ENCODE assay signal across 16 cellular contexts in genomic region chr19:39136225-39136940, GRCh38. TPM values are rescaled to one million over a fixed set of nuclear protein-coding genes. Genes with fewer than 3 reads are reported as not detected.
DNase-seq lines count a peak whose midpoint lies in the region; ATAC-seq and TF ChIP-seq lines count a peak whose summit lies in the region.
"Had no signal": no experiment of that assay in that cellular context is flagged by ENCODE, and none has a peak within 500 bp of the region (broad histone marks: within the 10 kb centered on the region; RNA-seq: fewer than 3 reads in every experiment).

No MANE protein-coding gene starts in this region.

- 69 to 77% methylated on average over 11 to 12 of the region's 12 CpGs for WGBS in body of pancreas, 2 donors

- intact Hi-C loops in Right ventricle myocardium inferior (cut with DNase I): no loop called here
- intact Hi-C loops in cardiac septum (cut with DNase I): no loop called here
- intact Hi-C loops in body of pancreas (cut with DNase I): no loop called here
- intact Hi-C loops in mucosa of descending colon (cut with DNase I, micrococcal nuclease): no loop called here
- intact Hi-C loops in uterus (cut with DNase I; ENCODE audit: low total_unique reads): loop anchor here (10.0 kb wide), 1 partner anchor 1528 kb away; no protein-coding TSS in a partner anchor

- H3K4me1 ChIP-seq in body of pancreas (peaks cover 92% of the 10 kb centered on the region), mucosa of descending colon (ENCODE audit: low read depth) (peaks cover 38% of the 10 kb centered on the region), uterus (peaks cover 0 to 12% of the 10 kb centered on the region in 2 donors)

- DNase-seq in Right ventricle myocardium inferior (ENCODE audit: missing footprints) (peak; percentile 9), cardiac septum (ENCODE audit: low spot score) (no peak), body of pancreas (no peak), mucosa of descending colon (peak; percentile 87 to 95 (median 89)), uterus (no peak), NCI-H2171 treated with DMSO at 0.1 percent for 48 hours (lab: John Stamatoyannopoulos, UW) (no peak)
- no peak for DNase-seq in stimulated activated CD4-positive, alpha-beta T cell treated with anti-CD3 and anti-CD28 coated beads, Interleukin-4, amount 100 ng/mL, for 4 hours
- DNase-seq: activated naive CD4-positive, alpha-beta T cell treated with Interleukin-2 at 50 U/mL for 16 hours; NCI-H510A; stimulated activated CD4-positive, alpha-beta T cell treated with anti-CD3 and anti-CD28 coated beads, Interleukin-2, amount 100 ng/mL, for 24 hours; stimulated activated CD8-positive, alpha-beta memory T cell treated with anti-CD3 and anti-CD28 coated beads, Interleukin-4, amount 100 ng/mL, for 48 hours had no signal

- no peak for TF ChIP-seq CTCF in body of pancreas (IDR thresholded peaks at IDR 0.05)
- TF ChIP-seq CTCF in mucosa of descending colon (IDR thresholded peaks at IDR 0.05): no peak
- no peak for TF ChIP-seq CTCF in uterus (IDR thresholded peaks at IDR 0.05)

- no peaks in the 10 kb centered on the region for H3K9me3 ChIP-seq in body of pancreas
- no peaks in the 10 kb centered on the region for H3K9me3 ChIP-seq in mucosa of descending colon
- no peaks in the 10 kb centered on the region for H3K9me3 ChIP-seq in uterus

- H3K36me3 ChIP-seq in body of pancreas (replicated peaks in 1 of 2; ENCODE audit: insufficient read depth in 1 of 2, low read depth in 2 of 2): no peaks in the 10 kb centered on the region
- H3K36me3 ChIP-seq in mucosa of descending colon (ENCODE audit: low read depth): no peaks in the 10 kb centered on the region
- no peaks in the 10 kb centered on the region for H3K36me3 ChIP-seq in uterus

- H3K4me3 ChIP-seq in body of pancreas (no peak overlapping the region), mucosa of descending colon (no peak overlapping the region), uterus (no peak overlapping the region)
- H3K4me3 ChIP-seq: K562 had no signal

- ATAC-seq in Right ventricle myocardium inferior (peak; percentile 14), body of pancreas (no peak), mucosa of descending colon (peak; percentile 90), GM21360 (IDR thresholded peaks at IDR 0.05; ENCODE audit: unreplicated experiment) (no peak)
- ATAC-seq: K562 had no signal

- TF ChIP-seq POLR2A in body of pancreas (IDR thresholded peaks at IDR 0.05): no peak
- TF ChIP-seq POLR2A in uterus (IDR thresholded peaks at IDR 0.05): no peak

- peak overlapping the region in 3 of 4 donors; percentile 21 to 69 (median 54) for H3K27ac ChIP-seq in body of pancreas
- H3K27ac ChIP-seq in uterus: peak overlapping the region; percentile 18 to 24

- H3K27me3 ChIP-seq in body of pancreas (no peaks in the 10 kb centered on the region), uterus (no peaks in the 10 kb centered on the region)

RNA-seq across cellular contexts. Expression of gene PAK4, which starts 10.8 kb away (rescaled TPM):
- total RNA-seq in Right ventricle myocardium inferior: 16.2 TPM
- 18.6 TPM for total RNA-seq in cardiac septum
- total RNA-seq in body of pancreas: 10 to 100 TPM; 18.9 to 40.2 TPM
- total RNA-seq in mucosa of descending colon: 100 to 1,000 TPM in 1 of 3 donors, 10 to 100 TPM in 2; 54.4 to 116 (median 76.5) TPM
- 10 to 100 TPM in 3 of 4 donors, under 1 TPM in 1; 0.26 to 57.4 (median 24.3) TPM for total RNA-seq in uterus

RNA-seq across cellular contexts. Expression of gene ACP7, which starts 52.2 kb away (rescaled TPM):
- total RNA-seq in Right ventricle myocardium inferior (not detected), cardiac septum (not detected), body of pancreas (not detected), mucosa of descending colon (not detected), uterus (under 1 TPM in 1 of 4 donors, not detected in 3; 0.55 TPM)
- total RNA-seq: K562, myocyte, OCI-LY7, renal cortical epithelial cell had no signal

Comparison
In these comparisons a context has a peak if more than half of its experiments do, and no peak if none do; other contexts are left out.
1. DNase-seq: peak in Right ventricle myocardium inferior (single experiment) and mucosa of descending colon (3 of 3); none in cardiac septum (single experiment), body of pancreas (0 of 4), uterus (0 of 2), stimulated activated CD4-positive, alpha-beta T cell treated with anti-CD3 and anti-CD28 coated beads, Interleukin-4, amount 100 ng/mL, for 4 hours (0 of 2) and NCI-H2171 treated with DMSO at 0.1 percent for 48 hours (single experiment).
2. ATAC-seq: peak in Right ventricle myocardium inferior (single experiment) and mucosa of descending colon (single experiment); none in body of pancreas (single experiment) and GM21360 (single experiment).